Comparison of ENCODE assay signal across 33 cellular contexts in genomic region chr12:9348906-9349518, GRCh38.
"Had no signal": no experiment of that assay in that cellular context is flagged by ENCODE, and none has a peak within 500 bp of the region (broad histone marks: within the 10 kb centered on the region; RNA-seq: fewer than 3 reads in every experiment).

No MANE protein-coding gene starts in this region.

- H3K27me3 ChIP-seq: heart left ventricle, left lung, neural progenitor cell, neutrophil, right atrium auricular region, right lobe of liver, suprapubic skin, tibial artery, upper lobe of right lung had no signal

- H3K4me1 ChIP-seq: heart left ventricle, left lung, lower lobe of right lung, neural progenitor cell, parathyroid adenoma, right atrium auricular region, right lobe of liver, tibial artery, upper lobe of right lung had no signal

- FAIRE-seq: islet of Langerhans, kidney, urothelium cell line had no signal

- H3K4me3 ChIP-seq: heart left ventricle, left lung, lower lobe of right lung, neural progenitor cell, right atrium auricular region, right lobe of liver, smooth muscle cell, suprapubic skin, thoracic aorta, tibial artery, upper lobe of right lung had no signal

- ATAC-seq: heart left ventricle; left colon; left lung; natural killer cell treated with Interleukin-12 subunit alpha and Interleukin-12 subunit beta and Interleukin-15 and Interleukin-18, amount 100 ng/mL, for 72 hours; right lobe of liver; stimulated activated memory B cell treated with anti-CD40 and anti-IgM and Interleukin-4, amounts not matched to agents 10 μg/mL and 1 μg/mL and 100 μg/mL, for 72 hours; upper lobe of right lung had no signal

- H3K36me3 ChIP-seq: heart left ventricle, left lung, lower lobe of right lung, neural progenitor cell, neutrophil, right atrium auricular region, right lobe of liver, suprapubic skin, thoracic aorta, tibial artery, upper lobe of right lung had no signal

- DNase-seq: heart left ventricle; hypothalamus; immature natural killer cell; kidney; left colon; left lung; lower lobe of right lung; mammary epithelial cell; mesenchymal stem cell; naive B cell; occipital lobe; right lobe of liver; stimulated activated CD4-positive, alpha-beta T cell treated with anti-CD3 and anti-CD28 coated beads, Interleukin-1b, Interleukin-23, amount 100 ng/mL, for 48 hours; stimulated activated CD4-positive, alpha-beta T cell treated with anti-CD3 and anti-CD28 coated beads, Interleukin-2, amount 100 ng/mL, for 48 hours; stimulated activated CD4-positive, alpha-beta T cell treated with anti-CD3 and anti-CD28 coated beads, Interleukin-4, amount 100 ng/mL, for 4 hours; stimulated activated CD8-positive, alpha-beta memory T cell treated with anti-CD3 and anti-CD28 coated beads, Interleukin-4, amount 100 ng/mL, for 48 hours; stimulated activated naive CD4-positive, alpha-beta T cell treated with Interleukin-2 at 50 U/mL for 16 hours; tibial artery; trophoblast cell; upper lobe of right lung had no signal

- H3K4me3 Mint-ChIP-seq: immature natural killer cell; mesothelial cell of epicardium; naive B cell; natural killer cell treated with Interleukin-12 subunit alpha and Interleukin-12 subunit beta and Interleukin-15 and Interleukin-18, amount 100 ng/mL, for 72 hours; neural progenitor cell; stimulated activated memory B cell treated with anti-CD40 and anti-IgM and Interleukin-4, amounts not matched to agents 10 μg/mL and 1 μg/mL and 100 μg/mL, for 72 hours had no signal

- H3K27ac ChIP-seq: heart left ventricle, left lung, lower lobe of right lung, neural progenitor cell, neutrophil, parathyroid adenoma, right lobe of liver, suprapubic skin, thoracic aorta, tibial artery, upper lobe of right lung had no signal

- H3K36me3 Mint-ChIP-seq: mesothelial cell of epicardium; stimulated activated memory B cell treated with anti-CD40 and anti-IgM and Interleukin-4, amounts not matched to agents 10 μg/mL and 1 μg/mL and 100 μg/mL, for 72 hours had no signal

- H3K27me3 Mint-ChIP-seq: natural killer cell treated with Interleukin-12 subunit alpha and Interleukin-12 subunit beta and Interleukin-15 and Interleukin-18, amount 100 ng/mL, for 72 hours; progenitor cell of endocrine pancreas; stimulated activated memory B cell treated with anti-CD40 and anti-IgM and Interleukin-4, amounts not matched to agents 10 μg/mL and 1 μg/mL and 100 μg/mL, for 72 hours had no signal

- H3K27ac Mint-ChIP-seq: immature natural killer cell; mesothelial cell of epicardium; neural progenitor cell; progenitor cell of endocrine pancreas; stimulated activated memory B cell treated with anti-CD40 and anti-IgM and Interleukin-4, amounts not matched to agents 10 μg/mL and 1 μg/mL and 100 μg/mL, for 72 hours had no signal

- H3K4me1 Mint-ChIP-seq: naive B cell; neural progenitor cell; stimulated activated memory B cell treated with anti-CD40 and anti-IgM and Interleukin-4, amounts not matched to agents 10 μg/mL and 1 μg/mL and 100 μg/mL, for 72 hours had no signal
